Comparison of ENCODE assay signal across 5 cellular contexts in genomic region chr15:58379454-58379853, GRCh38. TPM values are rescaled to one million over a fixed set of nuclear protein-coding genes. Genes with fewer than 3 reads are reported as not detected.
"Had no signal": no experiment of that assay in that cellular context is flagged by ENCODE, and none has a peak within 500 bp of the region (broad histone marks: within the 10 kb centered on the region; RNA-seq: fewer than 3 reads in every experiment).

No MANE protein-coding gene starts in this region.

RNA-seq across cellular contexts. Expression of gene LIPC, which starts 52.3 kb away (rescaled TPM):
- total RNA-seq: GM23338, H1, H7, H9, HFFc6 had no signal
- polyA plus RNA-seq: GM23338, H1 had no signal
